In genomic region chr4:80475236-80475635, GRCh38 we compare ENCODE assay signal across 35 cellular contexts.
"Had no signal": no experiment of that assay in that cellular context is flagged by ENCODE, and none has a peak within 500 bp of the region (broad histone marks: within the 10 kb centered on the region; RNA-seq: fewer than 3 reads in every experiment).

No MANE protein-coding gene starts in this region.

- ATAC-seq: activated CD4-positive, CD25-positive, alpha-beta regulatory T cell treated with anti-CD3 and anti-CD28 coated beads, Interleukin-2, amount 50 U/mL, for 24 hours; activated CD8-positive, alpha-beta T cell treated with anti-CD3 and anti-CD28 coated beads for 36 hours; activated naive CD8-positive, alpha-beta T cell treated with anti-CD3 and anti-CD28 coated beads, Interleukin-2, amount 50 U/mL, for 24 hours; activated T-cell treated with anti-CD3 and anti-CD28 coated beads, Interleukin-2, amount 50 U/mL, for 4 hours; activated T-helper 17 cell treated with anti-CD3 and anti-CD28 coated beads, Interleukin-2, amount 50 U/mL, for 72 hours; foreskin keratinocyte; heart left ventricle; T-helper 17 cell had no signal

- H3K9me3 Mint-ChIP-seq: activated B cell treated with CpG ODN at 0.5 μM for 24 hours; activated CD8-positive, alpha-beta T cell treated with anti-CD3 and anti-CD28 coated beads for 36 hours; activated naive CD4-positive, alpha-beta T cell treated with anti-CD3 and anti-CD28 coated beads for 36 hours; activated naive CD4-positive, alpha-beta T cell treated with anti-CD3 and anti-CD28 coated beads, Interleukin-2, amount 50 U/mL, for 24 hours; dendritic cell treated with granulocyte-macrophage colony-stimulating factor and Interleukin-4, amounts not matched to agents 40 ng/mL and 50 ng/mL, for 4 days; endodermal cell; T-helper 2 cell treated with Interferon-gamma antibody and Interleukin-4, amounts not matched to agents 5 μg/mL and 100 μg/mL, for 36 hours had no signal

- H3K9me3 ChIP-seq: adrenal gland, ascending aorta, esophagus muscularis mucosa, gastrocnemius medialis had no signal

- H3K4me3 Mint-ChIP-seq: activated B cell treated with CpG ODN at 0.5 μM for 24 hours; activated CD8-positive, alpha-beta T cell treated with anti-CD3 and anti-CD28 coated beads for 36 hours; activated naive CD4-positive, alpha-beta T cell treated with anti-CD3 and anti-CD28 coated beads for 36 hours; activated naive CD4-positive, alpha-beta T cell treated with anti-CD3 and anti-CD28 coated beads, Interleukin-2, amount 50 U/mL, for 24 hours; activated naive CD8-positive, alpha-beta T cell treated with anti-CD3 and anti-CD28 coated beads for 36 hours; activated naive CD8-positive, alpha-beta T cell treated with anti-CD3 and anti-CD28 coated beads, Interleukin-2, amount 50 U/mL, for 24 hours; activated T-cell treated with anti-CD3 and anti-CD28 coated beads, Interleukin-2, amount 50 U/mL, for 4 hours; activated T-helper 17 cell treated with anti-CD3 and anti-CD28 coated beads, Interleukin-2, amount 50 U/mL, for 72 hours; brain; central memory CD8-positive, alpha-beta T cell; dendritic cell treated with granulocyte-macrophage colony-stimulating factor and Interleukin-4, amounts not matched to agents 40 ng/mL and 50 ng/mL, for 4 days; endodermal cell; T-helper 17 cell; T-helper 2 cell treated with Interferon-gamma antibody and Interleukin-4, amounts not matched to agents 5 μg/mL and 100 μg/mL, for 36 hours had no signal

- H3K4me3 ChIP-seq: adrenal gland, ascending aorta, coronary artery, dorsolateral prefrontal cortex, esophagus muscularis mucosa, gastrocnemius medialis, heart left ventricle had no signal

- H3K36me3 ChIP-seq: adrenal gland, ascending aorta, esophagus muscularis mucosa, gastrocnemius medialis, heart left ventricle, WERI-Rb-1 had no signal

- H3K4me1 Mint-ChIP-seq: activated B cell treated with CpG ODN at 0.5 μM for 24 hours; activated naive CD8-positive, alpha-beta T cell treated with anti-CD3 and anti-CD28 coated beads, Interleukin-2, amount 50 U/mL, for 24 hours; activated T-helper 17 cell treated with anti-CD3 and anti-CD28 coated beads, Interleukin-2, amount 50 U/mL, for 72 hours; brain had no signal

- H3K27me3 ChIP-seq: adrenal gland, ascending aorta, dorsolateral prefrontal cortex, esophagus muscularis mucosa, foreskin keratinocyte, gastrocnemius medialis, heart left ventricle had no signal

- H3K4me1 ChIP-seq: adrenal gland, ascending aorta, foreskin keratinocyte, gastrocnemius medialis, heart left ventricle had no signal

- DNase-seq: activated B cell treated with CpG ODN at 0.5 μM for 24 hours; activated CD4-positive, alpha-beta T cell treated with anti-CD3 and anti-CD28 coated beads for 48 hours; activated CD4-positive, alpha-beta T cell treated with anti-CD3 and anti-CD28 coated beads, Interleukin-2, amount 50 U/mL, for 1 hour; activated CD4-positive, alpha-beta T cell treated with anti-CD3 and anti-CD28 coated beads, Interleukin-2, amount 50 U/mL, for 48 hours; activated CD8-positive, alpha-beta memory T cell treated with anti-CD3 and anti-CD28 coated beads for 24 hours; activated CD8-positive, alpha-beta T cell treated with anti-CD3 and anti-CD28 coated beads for 36 hours; activated effector memory CD4-positive, alpha-beta T cell treated with Interleukin-2 at 50 U/mL for 16 hours; activated gamma-delta T cell treated with Interleukin-2 at 50 U/mL for 16 hours; activated naive CD4-positive, alpha-beta T cell treated with anti-CD3 and anti-CD28 coated beads for 36 hours; activated naive CD8-positive, alpha-beta T cell treated with anti-CD3 and anti-CD28 coated beads for 36 hours; activated naive CD8-positive, alpha-beta T cell treated with anti-CD3 and anti-CD28 coated beads, Interleukin-2, amount 50 U/mL, for 24 hours; activated T-cell treated with anti-CD3 and anti-CD28 coated beads, Interleukin-2, amount 50 U/mL, for 4 hours; adrenal gland; amygdala; dorsolateral prefrontal cortex; effector memory CD4-positive, alpha-beta T cell; endodermal cell; foreskin keratinocyte; gastrocnemius medialis; glutamatergic neuron; heart left ventricle; T-helper 1 cell; T-helper 17 cell; T1000; WERI-Rb-1 had no signal

- H3K27ac ChIP-seq: adrenal gland, ascending aorta, coronary artery, dorsolateral prefrontal cortex, esophagus muscularis mucosa, foreskin keratinocyte, gastrocnemius medialis, heart left ventricle, WERI-Rb-1 had no signal

- H3K27me3 Mint-ChIP-seq: activated B cell treated with CpG ODN at 0.5 μM for 24 hours; activated CD8-positive, alpha-beta T cell treated with anti-CD3 and anti-CD28 coated beads for 36 hours; activated naive CD4-positive, alpha-beta T cell treated with anti-CD3 and anti-CD28 coated beads, Interleukin-2, amount 50 U/mL, for 24 hours; activated naive CD8-positive, alpha-beta T cell treated with anti-CD3 and anti-CD28 coated beads for 36 hours; activated naive CD8-positive, alpha-beta T cell treated with anti-CD3 and anti-CD28 coated beads, Interleukin-2, amount 50 U/mL, for 24 hours; activated T-helper 17 cell treated with anti-CD3 and anti-CD28 coated beads, Interleukin-2, amount 50 U/mL, for 72 hours; brain; central memory CD8-positive, alpha-beta T cell; dendritic cell treated with granulocyte-macrophage colony-stimulating factor and Interleukin-4, amounts not matched to agents 40 ng/mL and 50 ng/mL, for 4 days; T-helper 17 cell had no signal

- H3K27ac Mint-ChIP-seq: activated B cell treated with CpG ODN at 0.5 μM for 24 hours; activated CD8-positive, alpha-beta T cell treated with anti-CD3 and anti-CD28 coated beads for 36 hours; activated naive CD4-positive, alpha-beta T cell treated with anti-CD3 and anti-CD28 coated beads for 36 hours; activated naive CD4-positive, alpha-beta T cell treated with anti-CD3 and anti-CD28 coated beads, Interleukin-2, amount 50 U/mL, for 24 hours; activated naive CD8-positive, alpha-beta T cell treated with anti-CD3 and anti-CD28 coated beads for 36 hours; activated naive CD8-positive, alpha-beta T cell treated with anti-CD3 and anti-CD28 coated beads, Interleukin-2, amount 50 U/mL, for 24 hours; activated T-helper 17 cell treated with anti-CD3 and anti-CD28 coated beads, Interleukin-2, amount 50 U/mL, for 72 hours; brain; dendritic cell treated with granulocyte-macrophage colony-stimulating factor and Interleukin-4, amounts not matched to agents 40 ng/mL and 50 ng/mL, for 4 days; endodermal cell; T-helper 17 cell; T-helper 2 cell treated with Interferon-gamma antibody and Interleukin-4, amounts not matched to agents 5 μg/mL and 100 μg/mL, for 36 hours had no signal

- H3K36me3 Mint-ChIP-seq: activated naive CD4-positive, alpha-beta T cell treated with anti-CD3 and anti-CD28 coated beads, Interleukin-2, amount 50 U/mL, for 24 hours; brain had no signal
